8 cellular contexts compared by ENCODE assay signal in the genomic region with DNA sequence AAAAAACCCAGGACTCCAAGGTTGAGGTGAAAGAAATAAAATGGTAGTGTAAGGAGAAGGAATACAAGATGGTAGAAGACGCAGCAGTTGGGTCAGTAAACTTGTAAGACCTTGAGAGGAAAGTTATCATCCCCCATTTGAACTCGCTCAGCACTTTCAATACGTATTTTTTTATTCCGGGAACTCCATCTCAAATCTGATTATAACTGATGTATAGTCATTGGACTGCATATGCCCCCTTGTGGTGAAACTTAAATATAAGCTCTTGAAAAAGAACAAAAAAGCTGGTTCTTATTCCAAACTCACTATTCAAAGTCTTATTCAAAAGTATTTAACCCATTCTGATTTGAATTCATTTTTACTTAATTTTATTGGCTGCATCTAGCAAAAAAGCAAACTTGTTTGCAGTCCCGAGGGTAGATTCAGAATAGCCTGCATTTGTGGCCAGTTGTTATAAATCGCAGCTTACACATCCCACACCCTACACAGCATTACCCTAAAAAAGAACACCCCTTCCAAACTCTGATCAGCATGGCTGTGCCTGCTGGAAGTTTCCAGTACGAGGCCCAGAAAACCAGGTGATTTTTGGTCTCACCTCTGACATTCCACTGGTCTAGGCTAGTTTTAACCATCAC.
DNase-seq lines count a peak whose midpoint lies in the region; ATAC-seq and TF ChIP-seq lines count a peak whose summit lies in the region.

No MANE protein-coding gene starts in this region.

- WGBS in sigmoid colon, 2 donors: 21 to 29% methylated on average over 7 of the region's 7 CpGs

- H3K9me3 ChIP-seq in sigmoid colon: no peaks in the 10 kb centered on the region

- peaks cover 0 to 4% (median 0%) of the 10 kb centered on the region in 4 donors for H3K4me1 ChIP-seq in sigmoid colon

- TF ChIP-seq EP300 in sigmoid colon (IDR thresholded peaks at IDR 0.05): no peak

- DNase-seq in activated CD4-positive, alpha-beta T cell treated with anti-CD3 and anti-CD28 coated beads, Interleukin-2, amount 10 ng/mL, durations not matched to agents 7 days and 5 days: peak; percentile 26
- DNase-seq in activated CD4-positive, alpha-beta T cell treated with anti-CD3 and anti-CD28 coated beads, Interleukin-2, amount 50 U/mL, for 4 hours: no peak
- DNase-seq in NCI-H1417 (lab: John Stamatoyannopoulos, UW): peak; percentile 29 to 71 (median 66)
- DNase-seq in activated B cell treated with CpG ODN at 0.5 μM for 24 hours: no peak
- DNase-seq in glomerular visceral epithelial cell (ENCODE audit: extremely low spot score): peak; percentile 55
- DNase-seq in sigmoid colon: no peak
- no peak for DNase-seq in T-helper 9 cell

- peaks cover 29% of the 10 kb centered on the region for H3K4me1 Mint-ChIP-seq in activated CD4-positive, alpha-beta T cell treated with anti-CD3 and anti-CD28 coated beads, Interleukin-2, amount 10 ng/mL, durations not matched to agents 7 days and 5 days
- peaks cover 4% of the 10 kb centered on the region for H3K4me1 Mint-ChIP-seq in activated B cell treated with CpG ODN at 0.5 μM for 24 hours

- peaks cover 54% of the 10 kb centered on the region for H3K27me3 Mint-ChIP-seq in activated CD4-positive, alpha-beta T cell treated with anti-CD3 and anti-CD28 coated beads, Interleukin-2, amount 10 ng/mL, durations not matched to agents 7 days and 5 days
- peaks cover 29% of the 10 kb centered on the region for H3K27me3 Mint-ChIP-seq in activated B cell treated with CpG ODN at 0.5 μM for 24 hours

- TF ChIP-seq CTCF in activated B cell treated with CpG ODN at 0.5 μM for 24 hours (IDR thresholded peaks at IDR 0.05) (no peak), sigmoid colon (IDR thresholded peaks at IDR 0.05) (peak in 3 of 4 experiments; percentile 45 to 62 (median 56))

- no peaks in the 10 kb centered on the region for H3K27me3 ChIP-seq in sigmoid colon

- CTCF ChIA-PET in activated CD4-positive, alpha-beta T cell treated with anti-CD3 and anti-CD28 coated beads, Interleukin-2, amount 10 ng/mL, durations not matched to agents 7 days and 5 days (lab: Charles Lee): interaction anchor here (0.7 to 3.3 kb wide), 18 partner anchors 11 to 349 kb away, joined by 3 to 42 read pairs (median 4); partner anchors contain the start of genes GPX8 and SNX18
- CTCF ChIA-PET in activated B cell treated with CpG ODN at 0.5 μM for 24 hours (lab: Charles Lee): interaction anchor here (0.7 to 5.8 kb wide), 26 partner anchors 12 to 624 kb away, joined by 3 to 128 read pairs (median 4); partner anchors contain the start of gene SNX18

- H3K36me3 ChIP-seq in sigmoid colon: no peaks in the 10 kb centered on the region

- TF ChIP-seq POLR2A in sigmoid colon (IDR thresholded peaks at IDR 0.05): no peak

- H3K36me3 Mint-ChIP-seq in activated CD4-positive, alpha-beta T cell treated with anti-CD3 and anti-CD28 coated beads, Interleukin-2, amount 10 ng/mL, durations not matched to agents 7 days and 5 days (ENCODE audit: low read depth): no peaks in the 10 kb centered on the region
- no peaks in the 10 kb centered on the region for H3K36me3 Mint-ChIP-seq in activated B cell treated with CpG ODN at 0.5 μM for 24 hours (ENCODE audit: low read depth)

- no peaks in the 10 kb centered on the region for H3K9me3 Mint-ChIP-seq in activated CD4-positive, alpha-beta T cell treated with anti-CD3 and anti-CD28 coated beads, Interleukin-2, amount 10 ng/mL, durations not matched to agents 7 days and 5 days
- H3K9me3 Mint-ChIP-seq in activated B cell treated with CpG ODN at 0.5 μM for 24 hours: no peaks in the 10 kb centered on the region

- H3K4me3 ChIP-seq in sigmoid colon: peak overlapping the region in 1 of 4 donors; percentile 18

- H3K4me3 Mint-ChIP-seq in activated CD4-positive, alpha-beta T cell treated with anti-CD3 and anti-CD28 coated beads, Interleukin-2, amount 10 ng/mL, durations not matched to agents 7 days and 5 days: no peak overlapping the region
- H3K4me3 Mint-ChIP-seq in activated B cell treated with CpG ODN at 0.5 μM for 24 hours: peak overlapping the region; percentile 53

- intact Hi-C loops in activated B cell treated with CpG ODN at 0.5 μM for 24 hours (cut with micrococcal nuclease) (loop anchor here (1.0 to 2.0 kb wide), 5 partner anchors 22 to 624 kb away; partner anchors contain the start of genes ARL15 and SNX18), sigmoid colon (cut with DNase I) (loop anchor here (1.0 to 10.0 kb wide), 2 partner anchors 350 to 563 kb away; partner anchors contain the start of gene SNX18)

- peak; percentile 77 for ATAC-seq in activated B cell treated with CpG ODN at 0.5 μM for 24 hours (ENCODE audit: low read depth)
- ATAC-seq in HG03469 (IDR thresholded peaks at IDR 0.05; ENCODE audit: unreplicated experiment): no peak

- H3K27ac Mint-ChIP-seq in activated CD4-positive, alpha-beta T cell treated with anti-CD3 and anti-CD28 coated beads, Interleukin-2, amount 10 ng/mL, durations not matched to agents 7 days and 5 days: no peak overlapping the region
- H3K27ac Mint-ChIP-seq in activated B cell treated with CpG ODN at 0.5 μM for 24 hours: no peak overlapping the region

- POLR2A ChIA-PET in activated CD4-positive, alpha-beta T cell treated with anti-CD3 and anti-CD28 coated beads, Interleukin-2, amount 10 ng/mL, durations not matched to agents 7 days and 5 days (lab: Charles Lee): no interaction called here
- POLR2A ChIA-PET in activated B cell treated with CpG ODN at 0.5 μM for 24 hours (lab: Charles Lee): interaction anchor here (0.5 to 2.2 kb wide), 2 partner anchors 22 to 349 kb away, joined by 3 to 24 read pairs; partner anchors contain the start of gene SNX18

- H3K27ac ChIP-seq in sigmoid colon: no peak overlapping the region

Comparison
In these comparisons a context has a peak if more than half of its experiments do, and no peak if none do; other contexts are left out.
1. DNase-seq: peak in activated CD4-positive, alpha-beta T cell treated with anti-CD3 and anti-CD28 coated beads, Interleukin-2, amount 10 ng/mL, durations not matched to agents 7 days and 5 days (single experiment), NCI-H1417 (3 of 3) and glomerular visceral epithelial cell (single experiment); none in activated CD4-positive, alpha-beta T cell treated with anti-CD3 and anti-CD28 coated beads, Interleukin-2, amount 50 U/mL, for 4 hours (0 of 2), activated B cell treated with CpG ODN at 0.5 μM for 24 hours (single experiment), sigmoid colon (single experiment) and T-helper 9 cell (single experiment).